In the genomic region with DNA sequence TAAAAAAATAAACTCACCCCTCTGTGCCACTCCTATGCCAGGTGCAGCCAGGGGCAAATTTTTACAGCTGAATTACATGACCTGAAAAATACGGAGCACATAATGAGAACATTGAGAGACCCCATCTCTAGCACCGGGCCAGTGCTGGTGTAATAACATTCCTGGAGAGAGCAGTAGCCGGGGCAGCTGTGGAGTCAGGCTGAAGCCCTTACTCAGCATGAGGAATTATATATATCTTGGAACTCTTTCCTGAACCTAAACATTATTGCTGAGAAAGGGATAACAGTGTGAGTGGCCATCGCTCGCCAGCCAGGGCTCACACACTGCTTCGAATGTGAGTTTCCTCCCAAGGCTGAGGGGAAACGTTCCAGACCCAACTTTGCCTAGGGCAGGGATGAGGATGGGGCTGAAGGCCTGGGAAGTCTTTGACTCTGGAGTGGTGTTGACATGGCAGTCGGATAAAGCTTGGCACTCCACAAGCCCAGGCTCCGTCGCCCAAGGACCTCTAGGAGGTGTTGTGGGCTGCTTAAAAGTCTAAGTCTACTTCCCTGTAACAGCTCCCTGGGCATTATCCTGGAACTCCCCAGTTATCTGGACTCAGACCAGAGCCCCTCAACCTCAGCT, we compare ENCODE assay signal across 1 cellular context.
TF ChIP-seq lines count a peak whose summit lies in the region.

No MANE protein-coding gene starts in this region.

TF ChIP-seq in GM23338, 12 proteins besides CTCF, POLR2A, EP300 and RAD21:
- TF ChIP-seq, protein P1, sequence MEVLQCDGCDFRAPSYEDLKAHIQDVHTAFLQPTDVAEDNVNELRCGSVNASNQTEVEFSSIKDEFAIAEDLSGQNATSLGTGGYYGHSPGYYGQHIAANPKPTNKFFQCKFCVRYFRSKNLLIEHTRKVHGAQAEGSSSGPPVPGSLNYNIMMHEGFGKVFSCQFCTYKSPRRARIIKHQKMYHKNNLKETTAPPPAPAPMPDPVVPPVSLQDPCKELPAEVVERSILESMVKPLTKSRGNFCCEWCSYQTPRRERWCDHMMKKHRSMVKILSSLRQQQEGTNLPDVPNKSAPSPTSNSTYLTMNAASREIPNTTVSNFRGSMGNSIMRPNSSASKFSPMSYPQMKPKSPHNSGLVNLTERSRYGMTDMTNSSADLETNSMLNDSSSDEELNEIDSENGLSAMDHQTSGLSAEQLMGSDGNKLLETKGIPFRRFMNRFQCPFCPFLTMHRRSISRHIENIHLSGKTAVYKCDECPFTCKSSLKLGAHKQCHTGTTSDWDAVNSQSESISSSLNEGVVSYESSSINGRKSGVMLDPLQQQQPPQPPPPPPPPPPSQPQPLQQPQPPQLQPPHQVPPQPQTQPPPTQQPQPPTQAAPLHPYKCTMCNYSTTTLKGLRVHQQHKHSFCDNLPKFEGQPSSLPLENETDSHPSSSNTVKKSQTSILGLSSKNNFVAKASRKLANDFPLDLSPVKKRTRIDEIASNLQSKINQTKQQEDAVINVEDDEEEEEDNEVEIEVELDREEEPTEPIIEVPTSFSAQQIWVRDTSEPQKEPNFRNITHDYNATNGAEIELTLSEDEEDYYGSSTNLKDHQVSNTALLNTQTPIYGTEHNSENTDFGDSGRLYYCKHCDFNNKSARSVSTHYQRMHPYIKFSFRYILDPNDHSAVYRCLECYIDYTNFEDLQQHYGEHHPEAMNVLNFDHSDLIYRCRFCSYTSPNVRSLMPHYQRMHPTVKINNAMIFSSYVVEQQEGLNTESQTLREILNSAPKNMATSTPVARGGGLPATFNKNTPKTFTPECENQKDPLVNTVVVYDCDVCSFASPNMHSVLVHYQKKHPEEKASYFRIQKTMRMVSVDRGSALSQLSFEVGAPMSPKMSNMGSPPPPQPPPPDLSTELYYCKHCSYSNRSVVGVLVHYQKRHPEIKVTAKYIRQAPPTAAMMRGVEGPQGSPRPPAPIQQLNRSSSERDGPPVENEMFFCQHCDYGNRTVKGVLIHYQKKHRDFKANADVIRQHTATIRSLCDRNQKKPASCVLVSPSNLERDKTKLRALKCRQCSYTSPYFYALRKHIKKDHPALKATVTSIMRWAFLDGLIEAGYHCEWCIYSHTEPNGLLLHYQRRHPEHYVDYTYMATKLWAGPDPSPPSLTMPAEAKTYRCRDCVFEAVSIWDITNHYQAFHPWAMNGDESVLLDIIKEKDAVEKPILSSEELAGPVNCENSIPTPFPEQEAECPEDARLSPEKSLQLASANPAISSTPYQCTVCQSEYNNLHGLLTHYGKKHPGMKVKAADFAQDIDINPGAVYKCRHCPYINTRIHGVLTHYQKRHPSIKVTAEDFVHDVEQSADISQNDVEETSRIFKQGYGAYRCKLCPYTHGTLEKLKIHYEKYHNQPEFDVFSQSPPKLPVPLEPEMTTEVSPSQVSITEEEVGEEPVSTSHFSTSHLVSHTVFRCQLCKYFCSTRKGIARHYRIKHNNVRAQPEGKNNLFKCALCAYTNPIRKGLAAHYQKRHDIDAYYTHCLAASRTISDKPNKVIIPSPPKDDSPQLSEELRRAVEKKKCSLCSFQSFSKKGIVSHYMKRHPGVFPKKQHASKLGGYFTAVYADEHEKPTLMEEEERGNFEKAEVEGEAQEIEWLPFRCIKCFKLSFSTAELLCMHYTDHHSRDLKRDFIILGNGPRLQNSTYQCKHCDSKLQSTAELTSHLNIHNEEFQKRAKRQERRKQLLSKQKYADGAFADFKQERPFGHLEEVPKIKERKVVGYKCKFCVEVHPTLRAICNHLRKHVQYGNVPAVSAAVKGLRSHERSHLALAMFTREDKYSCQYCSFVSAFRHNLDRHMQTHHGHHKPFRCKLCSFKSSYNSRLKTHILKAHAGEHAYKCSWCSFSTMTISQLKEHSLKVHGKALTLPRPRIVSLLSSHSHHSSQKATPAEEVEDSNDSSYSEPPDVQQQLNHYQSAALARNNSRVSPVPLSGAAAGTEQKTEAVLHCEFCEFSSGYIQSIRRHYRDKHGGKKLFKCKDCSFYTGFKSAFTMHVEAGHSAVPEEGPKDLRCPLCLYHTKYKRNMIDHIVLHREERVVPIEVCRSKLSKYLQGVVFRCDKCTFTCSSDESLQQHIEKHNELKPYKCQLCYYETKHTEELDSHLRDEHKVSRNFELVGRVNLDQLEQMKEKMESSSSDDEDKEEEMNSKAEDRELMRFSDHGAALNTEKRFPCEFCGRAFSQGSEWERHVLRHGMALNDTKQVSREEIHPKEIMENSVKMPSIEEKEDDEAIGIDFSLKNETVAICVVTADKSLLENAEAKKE (CRISPR knock-in tag; IDR thresholded peaks at IDR 0.05), result no peak
- TF ChIP-seq ZNF114 (CRISPR knock-in tag; IDR thresholded peaks at IDR 0.05), result no peak
- no peak for TF ChIP-seq EZH2phosphoT487 (IDR thresholded peaks at IDR 0.05; ENCODE audit: unreplicated experiment)
- TF ChIP-seq JUNB (IDR thresholded peaks at IDR 0.05; ENCODE audit: unreplicated experiment), result no peak
